Comparison of ENCODE assay signal across 19 cellular contexts in the genomic region with DNA sequence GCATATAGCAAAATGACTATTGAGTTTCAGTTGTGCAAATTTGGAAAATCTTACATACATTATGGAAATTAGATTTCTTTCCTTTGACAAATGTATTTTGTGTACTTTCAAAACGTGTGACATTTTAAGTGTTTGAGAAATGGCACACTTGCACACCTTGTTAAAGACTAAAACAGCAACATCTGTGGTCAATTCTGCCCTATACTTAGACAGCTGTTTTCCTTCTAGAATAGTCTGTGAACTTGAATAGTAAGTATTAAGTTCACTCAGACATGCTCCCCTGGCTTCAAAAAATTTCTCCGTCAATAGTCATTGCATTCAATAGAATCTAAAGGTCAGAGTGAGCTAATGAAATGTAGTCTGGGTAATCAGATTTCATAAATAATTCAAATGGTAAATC. TPM values are rescaled to one million over a fixed set of nuclear protein-coding genes. Genes with fewer than 3 reads are reported as not detected.
DNase-seq lines count a peak whose midpoint lies in the region; ATAC-seq, FAIRE-seq and TF ChIP-seq lines count a peak whose summit lies in the region.
"Had no signal": no experiment of that assay in that cellular context is flagged by ENCODE, and none has a peak within 500 bp of the region (broad histone marks: within the 10 kb centered on the region; RNA-seq: fewer than 3 reads in every experiment).

No MANE protein-coding gene starts in this region.

- DNase-seq in GM12891 (ENCODE audit: insufficient read length, low spot score) (no peak), NCI-H1417 treated with DMSO at 0.1 percent for 48 hours (lab: John Stamatoyannopoulos, UW) (no peak), retina (no peak), globus pallidus (ENCODE audit: low spot score) (no peak)
- DNase-seq: CD4-positive, alpha-beta memory T cell; DMS79 treated with DMSO at 0.1 percent for 48 hours; H7; MG63; NCI-H1105 treated with DMSO at 0.1 percent for 48 hours; NCI-H187; NCI-H446; NCI-H69; OCI-M1; SHP77 treated with DMSO at 0.1 percent for 48 hours had no signal

- TF ChIP-seq POLR2A in GM12891 (IDR thresholded peaks at IDR 0.05; ENCODE audit: low read depth, low read length): no peak

- peak; percentile 63 for FAIRE-seq in GM12891 (lab: Jason Lieb, UNC)
- FAIRE-seq: G401.6 had no signal

- ATAC-seq in GM21529 (IDR thresholded peaks at IDR 0.05; ENCODE audit: unreplicated experiment): peak; percentile 66
- peak; percentile 89 for ATAC-seq in HG02885 (IDR thresholded peaks at IDR 0.05; ENCODE audit: poor library complexity, unreplicated experiment)
- peak; percentile 56 for ATAC-seq in HG03520 (IDR thresholded peaks at IDR 0.05; ENCODE audit: unreplicated experiment)
- no peak for ATAC-seq in GM18861 (IDR thresholded peaks at IDR 0.05; ENCODE audit: unreplicated experiment)

TF ChIP-seq in GM12891, 5 proteins besides CTCF, POLR2A, EP300 and RAD21:
- no peak for TF ChIP-seq POU2F2 (IDR thresholded peaks at IDR 0.05; ENCODE audit: low read depth, low read length)
- no peak for TF ChIP-seq PAX5 (IDR thresholded peaks at IDR 0.05; ENCODE audit: insufficient read depth, low read length, severe bottlenecking)
- TF ChIP-seq SPI1 (IDR thresholded peaks at IDR 0.05; ENCODE audit: low read depth, low read length): no peak
- TF ChIP-seq TAF1 (IDR thresholded peaks at IDR 0.05; ENCODE audit: low read depth, low read length): no peak
- TF ChIP-seq POLR2AphosphoS5 (IDR thresholded peaks at IDR 0.05; ENCODE audit: low read depth, low read length): no peak

RNA-seq across cellular contexts. Expression of a gene that starts 21.7 kb away (rescaled TPM):
- polyA plus RNA-seq in GM12891 (2012; ENCODE audit: low read depth, missing spikeins): 3.1 TPM
